Comparison of ENCODE assay signal across 1 cellular context in the genomic region with DNA sequence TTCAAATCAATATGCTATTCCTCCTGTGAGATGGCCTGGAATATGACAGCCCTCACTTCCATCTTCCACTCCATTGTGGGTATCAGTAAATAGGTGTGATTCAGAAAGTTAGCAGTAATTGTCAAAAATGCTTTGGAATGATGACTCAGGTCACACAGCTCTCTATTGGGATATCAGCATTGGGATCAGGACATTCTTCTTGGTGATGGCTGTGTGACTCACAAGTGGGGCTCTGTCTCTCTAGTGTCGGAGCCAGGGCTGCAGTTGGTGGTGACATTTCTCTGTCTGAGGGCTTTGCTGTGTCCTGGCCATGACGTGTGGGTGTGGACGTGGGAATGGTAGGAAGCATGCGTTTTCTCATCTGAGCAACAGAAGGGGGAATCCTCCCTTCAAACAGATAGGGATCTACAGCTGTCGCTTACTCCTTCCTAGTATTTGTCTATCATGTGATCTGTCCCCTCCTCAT.
TF ChIP-seq lines count a peak whose summit lies in the region.

No MANE protein-coding gene starts in this region.

TF ChIP-seq in H1, 55 proteins besides CTCF, POLR2A, EP300 and RAD21:
- no peak for TF ChIP-seq SIX5 (IDR thresholded peaks at IDR 0.05; ENCODE audit: low read depth, low read length)
- TF ChIP-seq CTBP2 (IDR thresholded peaks at IDR 0.05; ENCODE audit: borderline replicate concordance, insufficient read depth, insufficient read length, low read length): no peak
- TF ChIP-seq TBP (IDR thresholded peaks at IDR 0.05; ENCODE audit: low read depth, low read length): no peak
- TF ChIP-seq TCF12 (IDR thresholded peaks at IDR 0.05; ENCODE audit: low read depth, low read length): no peak
- no peak for TF ChIP-seq GABPA (IDR thresholded peaks at IDR 0.05; ENCODE audit: borderline replicate concordance, insufficient read depth, low read length)
- TF ChIP-seq HDAC6 (IDR thresholded peaks at IDR 0.05; ENCODE audit: low read depth, low read length): no peak
- no peak for TF ChIP-seq CREB1 (IDR thresholded peaks at IDR 0.05)
- no peak for TF ChIP-seq CEBPB (IDR thresholded peaks at IDR 0.05; ENCODE audit: low read depth, low read length)
- TF ChIP-seq KDM5A (IDR thresholded peaks at IDR 0.05; ENCODE audit: low read length): no peak
- no peak for TF ChIP-seq TAF7 (optimal IDR thresholded peaks at IDR 0.05; ENCODE audit: borderline replicate concordance, low read depth, low read length)
- no peak for TF ChIP-seq YY1 (IDR thresholded peaks at IDR 0.05; ENCODE audit: low read depth, low read length)
- TF ChIP-seq BCL11A (IDR thresholded peaks at IDR 0.05; ENCODE audit: low read depth in 2 of 2, low read length in 2 of 2): no peak
- TF ChIP-seq SAP30 (IDR thresholded peaks at IDR 0.05; ENCODE audit: insufficient read depth, insufficient replicate concordance, low read length): no peak
